ENCODE assay signal across 11 cellular contexts in the genomic region with DNA sequence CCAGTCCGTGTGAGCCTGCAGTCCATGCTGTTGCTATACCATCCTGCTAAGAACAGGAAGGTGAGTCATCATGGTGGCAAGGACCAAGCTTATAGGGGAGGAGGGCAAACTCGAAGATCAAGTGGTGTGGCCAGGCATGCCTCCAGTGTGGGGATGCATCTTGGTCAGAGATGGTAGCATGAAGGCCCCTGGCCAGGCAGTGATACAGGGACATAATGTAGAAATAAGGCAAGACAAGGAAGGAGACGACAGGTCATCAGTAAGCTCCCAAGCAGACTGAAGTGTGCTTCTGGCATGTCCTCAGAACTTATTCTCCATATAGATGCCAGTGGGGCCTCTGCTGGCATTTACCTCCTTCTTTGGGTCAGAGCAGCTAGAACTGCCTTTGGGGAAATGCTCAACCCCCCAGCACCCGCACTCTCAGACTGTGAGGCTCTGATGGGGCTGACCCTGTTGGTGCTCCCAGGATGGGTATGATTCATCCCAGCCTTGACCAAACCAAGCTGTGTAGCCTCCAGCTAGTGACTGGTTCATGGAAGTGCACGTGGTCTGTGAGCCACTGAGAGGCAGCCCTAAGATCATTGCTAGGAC. TPM values are rescaled to one million over a fixed set of nuclear protein-coding genes. Genes with fewer than 3 reads are reported as not detected.
DNase-seq lines count a peak whose midpoint lies in the region; ATAC-seq and TF ChIP-seq lines count a peak whose summit lies in the region.
"Had no signal": no experiment of that assay in that cellular context is flagged by ENCODE, and none has a peak within 500 bp of the region (broad histone marks: within the 10 kb centered on the region; RNA-seq: fewer than 3 reads in every experiment).

No MANE protein-coding gene starts in this region.

- H3K9me3 Mint-ChIP-seq in effector memory CD8-positive, alpha-beta T cell, result no peaks in the 10 kb centered on the region
- H3K9me3 Mint-ChIP-seq: activated T-cell treated with anti-CD3 and anti-CD28 coated beads, Interleukin-2, amount 50 U/mL, for 4 hours had no signal

- no peak overlapping the region for H3K4me3 ChIP-seq in SK-N-SH (ENCODE audit: low read depth in 2 of 2, low read length in 1 of 2)
- H3K4me3 ChIP-seq in mesenchymal stem cell (ENCODE audit: insufficient read depth in 1 of 2, low read depth in 1 of 2, low read length in 2 of 2), result no peak overlapping the region
- no peak overlapping the region for H3K4me3 ChIP-seq in ascending aorta

- no peak overlapping the region for H2BK5ac ChIP-seq in mesenchymal stem cell (ENCODE audit: low read depth, low read length, poor library complexity, severe bottlenecking)

- no peaks in the 10 kb centered on the region for H3K36me3 ChIP-seq in SK-N-SH (replicated peaks in 1 of 2; ENCODE audit: control insufficient read depth in 1 of 2, insufficient read depth in 2 of 2, low read length in 1 of 2)
- H3K36me3 ChIP-seq in mesenchymal stem cell (ENCODE audit: control insufficient read depth in 1 of 2, insufficient read depth in 2 of 2, low read depth in 1 of 2, low read length in 2 of 2), result no peaks in the 10 kb centered on the region
- H3K36me3 ChIP-seq in ascending aorta, result no peaks in the 10 kb centered on the region

- no peaks in the 10 kb centered on the region for H4K20me1 ChIP-seq in SK-N-SH (ENCODE audit: insufficient read depth)

- H3K14ac ChIP-seq in mesenchymal stem cell (ENCODE audit: low read length in 2 of 2), result no peak overlapping the region

- no peak for TF ChIP-seq EP300 in SK-N-SH (IDR thresholded peaks at IDR 0.05; ENCODE audit: borderline replicate concordance in 1 of 2, low read depth in 1 of 2, low read length in 1 of 2)

- H2AFZ ChIP-seq in SK-N-SH (ENCODE audit: low read depth) (no peak overlapping the region), mesenchymal stem cell (ENCODE audit: low read depth, low read length) (no peak overlapping the region)

- H3K4me1 ChIP-seq in SK-N-SH (ENCODE audit: control insufficient read depth in 1 of 2, insufficient read depth in 2 of 2, low read depth in 1 of 2, low read length in 1 of 2) (no peaks in the 10 kb centered on the region), mesenchymal stem cell (ENCODE audit: control insufficient read depth, insufficient read depth, low read depth, low read length) (peaks cover 2% of the 10 kb centered on the region), ascending aorta (no peaks in the 10 kb centered on the region)

- H3K4me3 Mint-ChIP-seq in effector memory CD8-positive, alpha-beta T cell, result no peak overlapping the region
- H3K4me3 Mint-ChIP-seq: activated T-cell treated with anti-CD3 and anti-CD28 coated beads, Interleukin-2, amount 50 U/mL, for 4 hours; IgD-negative memory B cell had no signal

- H3K79me2 ChIP-seq in SK-N-SH (ENCODE audit: insufficient read depth), result no peaks in the 10 kb centered on the region

- H4K8ac ChIP-seq in mesenchymal stem cell (ENCODE audit: low read length), result no peak overlapping the region

- no peak for TF ChIP-seq CTCF in SK-N-SH (IDR thresholded peaks at IDR 0.05)
- no peak for TF ChIP-seq CTCF in ascending aorta (IDR thresholded peaks at IDR 0.05)

- H3K18ac ChIP-seq in mesenchymal stem cell (ENCODE audit: low read depth in 1 of 2, low read length in 2 of 2), result no peak overlapping the region

- POLR2A ChIA-PET in SK-N-SH (lab: Yijun Ruan, JAX), result no interaction called here

- no peak overlapping the region for H3K23ac ChIP-seq in mesenchymal stem cell (ENCODE audit: low read length in 2 of 2)

- WGBS in SK-N-SH (ENCODE audit: low lambda C conversion rate), result 28% methylated on average over 5 of the region's 5 CpGs
- WGBS in mesenchymal stem cell, result 56% methylated on average over 5 of the region's 5 CpGs

- ATAC-seq in SK-N-SH treated with all-trans-retinoic acid at 6 μM for 48 hours (peak; percentile 45), HG02970 (IDR thresholded peaks at IDR 0.05; ENCODE audit: low FRiP score, unreplicated experiment) (no peak)
- peak; percentile 40 for ATAC-seq in effector memory CD8-positive, alpha-beta T cell (replicated peaks)
- ATAC-seq in stimulated activated naive CD8-positive, alpha-beta T cell treated with anti-CD3 and anti-CD28 coated beads, Interleukin-15, Interleukin-2, amounts not matched to agents 100 U/mL and 50 U/mL, for 24 hours, result peak; percentile 62

- no peak overlapping the region for H3K27ac ChIP-seq in SK-N-SH (ENCODE audit: low read depth in 2 of 2, low read length in 1 of 2)
- H3K27ac ChIP-seq in mesenchymal stem cell (ENCODE audit: low read length, poor library complexity, severe bottlenecking), result no peak overlapping the region
- H3K27ac ChIP-seq in ascending aorta, result no peak overlapping the region

- H3K9me2 ChIP-seq in SK-N-SH, result no peaks in the 10 kb centered on the region

- H3K4ac ChIP-seq in mesenchymal stem cell (ENCODE audit: low read depth in 1 of 2, low read length in 2 of 2), result no peak overlapping the region

- H2BK15ac ChIP-seq in mesenchymal stem cell (ENCODE audit: low read depth, poor library complexity, severe bottlenecking), result no peak overlapping the region

- H3K27me3 ChIP-seq in SK-N-SH (ENCODE audit: insufficient read depth), result no peaks in the 10 kb centered on the region
- peaks cover 42 to 60% of the 10 kb centered on the region in 2 experiments for H3K27me3 ChIP-seq in mesenchymal stem cell (ENCODE audit: control insufficient read depth in 1 of 2, insufficient read depth in 1 of 2, low read length in 2 of 2)
- no peaks in the 10 kb centered on the region for H3K27me3 ChIP-seq in ascending aorta

- intact Hi-C loops in ascending aorta (cut with DNase I), result no loop called here

- no peak for TF ChIP-seq RAD21 in SK-N-SH (IDR thresholded peaks at IDR 0.05; ENCODE audit: low read length)

- no peak overlapping the region for H3K9ac ChIP-seq in SK-N-SH
- no peak overlapping the region for H3K9ac ChIP-seq in mesenchymal stem cell (ENCODE audit: low read length)

- H2BK120ac ChIP-seq in mesenchymal stem cell (ENCODE audit: low read depth, low read length), result no peak overlapping the region

- peaks cover 11 to 21% of the 10 kb centered on the region in 2 donors for H3K27me3 Mint-ChIP-seq in effector memory CD8-positive, alpha-beta T cell

- H2AK5ac ChIP-seq in mesenchymal stem cell (ENCODE audit: low read length, severe bottlenecking), result no peak overlapping the region

- CTCF ChIA-PET in SK-N-SH (lab: Yijun Ruan, JAX), result interaction anchor here (0.7 to 2.1 kb wide), 4 partner anchors 140 to 388 kb away, joined by 3 to 6 read pairs (median 4); no protein-coding TSS in a partner anchor

- no peak overlapping the region for H3K4me2 ChIP-seq in SK-N-SH
- no peak overlapping the region for H3K4me2 ChIP-seq in mesenchymal stem cell (ENCODE audit: low read length, poor library complexity, severe bottlenecking)

- H3F3A ChIP-seq in SK-N-SH (replicated peaks; ENCODE audit: insufficient read depth), result no peaks in the 10 kb centered on the region

- H2BK12ac ChIP-seq in mesenchymal stem cell (ENCODE audit: low read length in 2 of 2), result no peak overlapping the region

- H3K36me3 Mint-ChIP-seq in effector memory CD8-positive, alpha-beta T cell (ENCODE audit: insufficient read depth), result no peaks in the 10 kb centered on the region
- H3K36me3 Mint-ChIP-seq: IgD-negative memory B cell had no signal

- no peak overlapping the region for H4K91ac ChIP-seq in mesenchymal stem cell (ENCODE audit: low read length)

- H3K9me3 ChIP-seq in SK-N-SH (no peaks in the 10 kb centered on the region), mesenchymal stem cell (ENCODE audit: control insufficient read depth, low read length) (no peaks in the 10 kb centered on the region), ascending aorta (no peaks in the 10 kb centered on the region)

- DNase-seq in SK-N-SH (no peak), RKO (ENCODE audit: low spot score) (peak; percentile 40), mesenchymal stem cell (no peak), ascending aorta (ENCODE audit: low spot score in 2 of 2) (no peak)
- DNase-seq in effector memory CD8-positive, alpha-beta T cell, result no peak
- no peak for DNase-seq in stimulated activated naive CD8-positive, alpha-beta T cell treated with anti-CD3 and anti-CD28 coated beads, Interleukin-15, Interleukin-2, amounts not matched to agents 100 U/mL and 50 U/mL, for 24 hours
- DNase-seq: activated T-cell treated with anti-CD3 and anti-CD28 coated beads, Interleukin-2, amount 50 U/mL, for 4 hours; NCI-H446 treated with DMSO at 0.1 percent for 48 hours had no signal

- H3K79me1 ChIP-seq in mesenchymal stem cell (replicated peaks; ENCODE audit: low read length, poor library complexity, severe bottlenecking), result no peaks in the 10 kb centered on the region

- H3K27ac Mint-ChIP-seq in effector memory CD8-positive, alpha-beta T cell, result peak overlapping the region in 1 of 2 donors; percentile 39

- peaks cover 11 to 15% of the 10 kb centered on the region in 2 donors for H3K4me1 Mint-ChIP-seq in effector memory CD8-positive, alpha-beta T cell (ENCODE audit: low read depth in 2 of 2)

TF ChIP-seq in SK-N-SH treated with all-trans-retinoic acid at 6 μM for 48 hours, 23 proteins besides CTCF, POLR2A, EP300 and RAD21 (continues in another document):
- TF ChIP-seq, protein P1, sequence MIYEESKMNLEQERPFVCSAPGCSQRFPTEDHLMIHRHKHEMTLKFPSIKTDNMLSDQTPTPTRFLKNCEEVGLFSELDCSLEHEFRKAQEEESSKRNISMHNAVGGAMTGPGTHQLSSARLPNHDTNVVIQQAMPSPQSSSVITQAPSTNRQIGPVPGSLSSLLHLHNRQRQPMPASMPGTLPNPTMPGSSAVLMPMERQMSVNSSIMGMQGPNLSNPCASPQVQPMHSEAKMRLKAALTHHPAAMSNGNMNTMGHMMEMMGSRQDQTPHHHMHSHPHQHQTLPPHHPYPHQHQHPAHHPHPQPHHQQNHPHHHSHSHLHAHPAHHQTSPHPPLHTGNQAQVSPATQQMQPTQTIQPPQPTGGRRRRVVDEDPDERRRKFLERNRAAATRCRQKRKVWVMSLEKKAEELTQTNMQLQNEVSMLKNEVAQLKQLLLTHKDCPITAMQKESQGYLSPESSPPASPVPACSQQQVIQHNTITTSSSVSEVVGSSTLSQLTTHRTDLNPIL (CRISPR knock-in tag; IDR thresholded peaks at IDR 0.05; ENCODE audit: low read depth), result no peak

TF ChIP-seq in SK-N-SH, 30 proteins besides CTCF, POLR2A, EP300 and RAD21:
- TF ChIP-seq MEF2A (IDR thresholded peaks at IDR 0.05; ENCODE audit: borderline replicate concordance, low read depth), result no peak

RNA-seq across cellular contexts. Expression of a gene that starts 52.5 kb away (rescaled TPM):
- polyA plus RNA-seq in SK-N-SH (2012; rRNA removed), result 0.05 and 0.15 TPM in 2 replicates
- polyA plus RNA-seq in SK-N-SH (2012; cell fraction: cytosol; rRNA removed), result 0.05 and 0.10 TPM in 2 replicates
- polyA plus RNA-seq in SK-N-SH (2012; cell fraction: nucleus; rRNA removed), result 0.04 and 0.11 TPM in 2 replicates
- not detected for polyA plus RNA-seq in mesenchymal stem cell (2013, experiment 1 of 2)
- not detected for polyA plus RNA-seq in mesenchymal stem cell (2013, experiment 2 of 2)
- not detected for total RNA-seq in ascending aorta
- polyA plus RNA-seq: IgD-negative memory B cell had no signal
